In genomic region chr5:1692381-1692780, GRCh38 we compare ENCODE assay signal across 9 cellular contexts.
"Had no signal": no experiment of that assay in that cellular context is flagged by ENCODE, and none has a peak within 500 bp of the region (broad histone marks: within the 10 kb centered on the region; RNA-seq: fewer than 3 reads in every experiment).

No MANE protein-coding gene starts in this region.

- H3K4me3 Mint-ChIP-seq: HFFc6 had no signal

- ATAC-seq: HCT116, K562 had no signal

- H3K4me1 ChIP-seq: HAP-1 had no signal

- DNase-seq: GM23248, GOT3, H7, HFFc6, IMR-90 had no signal

- H3K27ac Mint-ChIP-seq: HFFc6 had no signal

- H3K9me3 ChIP-seq: HAP-1 had no signal

- H3K4me3 ChIP-seq: GM23248, HAP-1, K562 had no signal

- H3K27ac ChIP-seq: GM23248 had no signal

- H3K9me3 Mint-ChIP-seq: HFFc6 had no signal

- FAIRE-seq: HTR-8/SVneo, K562 had no signal

- H3K36me3 ChIP-seq: HAP-1 had no signal
